In the genomic region with DNA sequence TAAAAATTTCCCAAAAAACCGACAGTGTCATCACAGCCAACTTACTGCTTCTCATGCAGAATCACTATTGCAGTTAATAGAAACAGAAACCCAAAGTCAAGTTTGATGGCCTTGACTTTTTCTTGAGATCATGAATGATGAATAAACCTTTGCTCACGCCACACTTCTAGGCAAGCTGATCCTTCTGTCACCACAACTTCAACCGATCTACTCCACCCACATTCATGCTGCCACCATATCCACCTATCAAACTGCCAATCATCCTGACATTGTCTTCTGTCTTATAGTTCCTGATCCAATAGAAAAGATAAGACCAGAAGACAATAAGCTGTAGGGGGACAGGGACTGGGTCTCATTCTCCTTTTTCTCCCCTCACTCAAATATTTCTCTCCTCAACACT, we compare ENCODE assay signal across 25 cellular contexts.
"Had no signal": no experiment of that assay in that cellular context is flagged by ENCODE, and none has a peak within 500 bp of the region (broad histone marks: within the 10 kb centered on the region; RNA-seq: fewer than 3 reads in every experiment).

No MANE protein-coding gene starts in this region.

- H3K36me3 Mint-ChIP-seq: IgD-negative memory B cell had no signal

- DNase-seq: activated CD4-positive, alpha-beta T cell treated with anti-CD3 and anti-CD28 coated beads for 48 hours; activated CD4-positive, CD25-positive, alpha-beta regulatory T cell treated with anti-CD3 and anti-CD28 coated beads, Interleukin-2, amount 50 U/mL, for 72 hours; activated CD8-positive, alpha-beta T cell treated with anti-CD3 and anti-CD28 coated beads for 36 hours; activated gamma-delta T cell treated with Interleukin-2 at 50 U/mL for 16 hours; activated naive CD4-positive, alpha-beta T cell treated with anti-CD3 and anti-CD28 coated beads for 36 hours; activated T-cell treated with anti-CD3 and anti-CD28 coated beads, Interleukin-2, amount 50 U/mL, for 24 hours; adrenal gland; body of pancreas; central memory CD4-positive, alpha-beta T cell; Kasumi-1; KG1; MG63; NCI-H1092; NCI-H1436 treated with DMSO at 0.1 percent for 48 hours; NCI-H1694 treated with DMSO at 0.1 percent for 48 hours; NCI-H2029; NCI-H345; NCI-H524 treated with DMSO at 0.1 percent for 48 hours; SHP77; SJCRH30; T1000 had no signal

- H3K27me3 ChIP-seq: adrenal gland, body of pancreas, MG63, SJCRH30 had no signal

- H3K27me3 Mint-ChIP-seq: activated CD8-positive, alpha-beta T cell treated with anti-CD3 and anti-CD28 coated beads for 36 hours; activated T-cell treated with anti-CD3 and anti-CD28 coated beads, Interleukin-2, amount 50 U/mL, for 24 hours had no signal

- H3K36me3 ChIP-seq: adrenal gland, MG63, SJCRH30 had no signal

- H3K4me1 ChIP-seq: adrenal gland, body of pancreas, SJCRH30 had no signal

- H3K27ac Mint-ChIP-seq: activated CD8-positive, alpha-beta T cell treated with anti-CD3 and anti-CD28 coated beads for 36 hours; activated naive CD4-positive, alpha-beta T cell treated with anti-CD3 and anti-CD28 coated beads for 36 hours; activated naive CD4-positive, alpha-beta T cell treated with anti-CD3 and anti-CD28 coated beads, Interleukin-2, amount 50 U/mL, for 72 hours; activated T-cell treated with anti-CD3 and anti-CD28 coated beads, Interleukin-2, amount 50 U/mL, for 24 hours; IgD-negative memory B cell had no signal

- H3K9me3 ChIP-seq: adrenal gland, body of pancreas, SJCRH30 had no signal

- H3K4me3 ChIP-seq: adrenal gland, body of pancreas, MG63, SJCRH30, SK-N-MC had no signal

- ATAC-seq: activated CD8-positive, alpha-beta T cell treated with anti-CD3 and anti-CD28 coated beads for 36 hours; activated naive CD4-positive, alpha-beta T cell treated with anti-CD3 and anti-CD28 coated beads, Interleukin-2, amount 50 U/mL, for 72 hours; body of pancreas; Panc1 had no signal

- H3K4me3 Mint-ChIP-seq: activated CD8-positive, alpha-beta T cell treated with anti-CD3 and anti-CD28 coated beads for 36 hours; activated naive CD4-positive, alpha-beta T cell treated with anti-CD3 and anti-CD28 coated beads for 36 hours; activated T-cell treated with anti-CD3 and anti-CD28 coated beads, Interleukin-2, amount 50 U/mL, for 24 hours; IgD-negative memory B cell had no signal

- H3K4me1 Mint-ChIP-seq: IgD-negative memory B cell had no signal

- H3K27ac ChIP-seq: adrenal gland, body of pancreas, SJCRH30, SK-N-MC had no signal
